ENCODE assay signal across 10 cellular contexts in genomic region chr2:229416116-229416694, GRCh38.
DNase-seq lines count a peak whose midpoint lies in the region; ATAC-seq lines count a peak whose summit lies in the region.
"Had no signal": no experiment of that assay in that cellular context is flagged by ENCODE, and none has a peak within 500 bp of the region (broad histone marks: within the 10 kb centered on the region; RNA-seq: fewer than 3 reads in every experiment).

No MANE protein-coding gene starts in this region.

- peak overlapping the region; percentile 36 for H3K9ac ChIP-seq in skeletal muscle satellite cell (ENCODE audit: low read depth, low read length)

- POLR2A ChIA-PET in CD4-positive, alpha-beta memory T cell (lab: Charles Lee; ENCODE audit: partially characterized antibody) = no interaction called here

- ATAC-seq in right cardiac atrium (peak; percentile 93 to 97), HG03097 (IDR thresholded peaks at IDR 0.05; ENCODE audit: low FRiP score, unreplicated experiment) (no peak), GM19467 (IDR thresholded peaks at IDR 0.05; ENCODE audit: unreplicated experiment) (no peak)

- H3K27me3 ChIP-seq in right cardiac atrium (ENCODE audit: control insufficient read depth, insufficient read depth) (no peaks in the 10 kb centered on the region), skeletal muscle satellite cell (ENCODE audit: control insufficient read depth, insufficient read depth, low read length) (no peaks in the 10 kb centered on the region)
- no peaks in the 10 kb centered on the region for H3K27me3 ChIP-seq in CD4-positive, alpha-beta memory T cell (ENCODE audit: insufficient read depth, low read length)
- H3K27me3 ChIP-seq: hepatocyte had no signal

- CTCF ChIA-PET in CD4-positive, alpha-beta memory T cell (lab: Charles Lee; ENCODE audit: partially characterized antibody) = no interaction called here

- no peak overlapping the region for H3K4me2 ChIP-seq in skeletal muscle satellite cell (ENCODE audit: low read length)
- H3K4me2 ChIP-seq: hepatocyte had no signal

- peak overlapping the region in 1 of 8 donors; percentile 3 for H3K4me3 Mint-ChIP-seq in CD4-positive, alpha-beta memory T cell
- H3K4me3 Mint-ChIP-seq: activated CD4-positive, alpha-beta memory T cell treated with anti-CD3 and anti-CD28 coated beads for 36 hours had no signal

- H3K27me3 Mint-ChIP-seq in CD4-positive, alpha-beta memory T cell = peaks cover 3 to 5% of the 10 kb centered on the region in 2 donors
- H3K27me3 Mint-ChIP-seq: activated CD4-positive, alpha-beta memory T cell treated with anti-CD3 and anti-CD28 coated beads for 36 hours had no signal

- 27% methylated on average over 5 of the region's 5 CpGs for WGBS in right cardiac atrium

- no peaks in the 10 kb centered on the region for H3K4me1 Mint-ChIP-seq in CD4-positive, alpha-beta memory T cell

- DNase-seq in GF-D8 (lab: John Stamatoyannopoulos, UW) (peak; percentile 87), anterior cingulate cortex (lab: John Stamatoyannopoulos, UW) (peak in 35 of 58 donors; percentile 5 to 70 (median 35)), right cardiac atrium (peak; percentile 82 to 95 (median 87)), NCI-H2107 (lab: John Stamatoyannopoulos, UW) (no peak)
- DNase-seq in CD4-positive, alpha-beta memory T cell = no peak
- DNase-seq: activated CD4-positive, alpha-beta memory T cell treated with anti-CD3 and anti-CD28 coated beads for 36 hours had no signal

- no peaks in the 10 kb centered on the region for H3K36me3 Mint-ChIP-seq in CD4-positive, alpha-beta memory T cell
- H3K36me3 Mint-ChIP-seq: activated CD4-positive, alpha-beta memory T cell treated with anti-CD3 and anti-CD28 coated beads for 36 hours had no signal

- intact Hi-C loops in right cardiac atrium (cut with DNase I) = no loop called here
- intact Hi-C loops in CD4-positive, alpha-beta memory T cell (cut with micrococcal nuclease) = no loop called here

- no peak overlapping the region for H3K27ac Mint-ChIP-seq in CD4-positive, alpha-beta memory T cell
- H3K27ac Mint-ChIP-seq: activated CD4-positive, alpha-beta memory T cell treated with anti-CD3 and anti-CD28 coated beads for 36 hours had no signal

- peak overlapping the region; percentile 54 for H3K27ac ChIP-seq in right cardiac atrium (ENCODE audit: low read length)
- H3K27ac ChIP-seq in CD4-positive, alpha-beta memory T cell (ENCODE audit: low read depth, low read length) = no peak overlapping the region
- H3K27ac ChIP-seq: hepatocyte had no signal

- H3K4me3 ChIP-seq in right cardiac atrium (ENCODE audit: low read length) (no peak overlapping the region), skeletal muscle satellite cell (ENCODE audit: low read length) (no peak overlapping the region)
- no peak overlapping the region for H3K4me3 ChIP-seq in CD4-positive, alpha-beta memory T cell (ENCODE audit: low read length in 2 of 2)
- H3K4me3 ChIP-seq: hepatocyte had no signal

- peaks cover 6% of the 10 kb centered on the region for H3K4me1 ChIP-seq in right cardiac atrium (ENCODE audit: control insufficient read depth, insufficient read depth, low read length)
- peaks cover 19% of the 10 kb centered on the region for H3K4me1 ChIP-seq in skeletal muscle satellite cell (ENCODE audit: control insufficient read depth, insufficient read depth, low read length)
- H3K4me1 ChIP-seq in CD4-positive, alpha-beta memory T cell (ENCODE audit: insufficient read depth, low read length) = no peaks in the 10 kb centered on the region

- peaks cover 0 to 4% (median under 1%) of the 10 kb centered on the region in 8 donors for H3K9me3 Mint-ChIP-seq in CD4-positive, alpha-beta memory T cell
- H3K9me3 Mint-ChIP-seq: activated CD4-positive, alpha-beta memory T cell treated with anti-CD3 and anti-CD28 coated beads for 36 hours had no signal

- H3K9me3 ChIP-seq in right cardiac atrium (ENCODE audit: control insufficient read depth, low read length) (no peaks in the 10 kb centered on the region), skeletal muscle satellite cell (replicated peaks; ENCODE audit: low read length) (no peaks in the 10 kb centered on the region)
- H3K9me3 ChIP-seq in CD4-positive, alpha-beta memory T cell (ENCODE audit: control insufficient read depth in 1 of 2, low read length in 2 of 2) = no peaks in the 10 kb centered on the region

- H3K36me3 ChIP-seq in skeletal muscle satellite cell (ENCODE audit: insufficient read depth, low read length) = no peaks in the 10 kb centered on the region
- no peaks in the 10 kb centered on the region for H3K36me3 ChIP-seq in CD4-positive, alpha-beta memory T cell (ENCODE audit: insufficient read depth, low read length)

Comparison
In these comparisons a context has a peak if more than half of its experiments do, and no peak if none do; other contexts are left out.
1. DNase-seq: peak in GF-D8 (single experiment), anterior cingulate cortex (35 of 58) and right cardiac atrium (3 of 3); none in NCI-H2107 (single experiment) and CD4-positive, alpha-beta memory T cell (0 of 5).
2. ATAC-seq: peak in right cardiac atrium (2 of 2); none in HG03097 (single experiment) and GM19467 (single experiment).